8 cellular contexts compared by ENCODE assay signal in genomic region chr4:140158234-140159030, GRCh38. TPM values are rescaled to one million over a fixed set of nuclear protein-coding genes. Genes with fewer than 3 reads are reported as not detected.
A peak's percentile ranks its signal among the peaks of the same experiment; 100 is the strongest.
DNase-seq lines count a peak whose midpoint lies in the region; ATAC-seq and TF ChIP-seq lines count a peak whose summit lies in the region.

No MANE protein-coding gene starts in this region.

- peak overlapping the region; percentile 77 for H3K27ac Mint-ChIP-seq in mesothelial cell of epicardium

- H3K9me3 Mint-ChIP-seq in mesothelial cell of epicardium, result peaks cover 4% of the 10 kb centered on the region

- H3K4me3 Mint-ChIP-seq in mesothelial cell of epicardium, result no peak overlapping the region

- peak overlapping the region; percentile 70 for H3K27ac ChIP-seq in VCaP

- TF ChIP-seq CTCF in VCaP (conservative IDR thresholded peaks at IDR 0.05) (no peak), mesothelial cell of epicardium (IDR thresholded peaks at IDR 0.05; ENCODE audit: unreplicated experiment) (no peak)

- no peaks in the 10 kb centered on the region for H3K36me3 Mint-ChIP-seq in mesothelial cell of epicardium

- peaks cover 41% of the 10 kb centered on the region for H3K4me1 Mint-ChIP-seq in mesothelial cell of epicardium

- no peak for ATAC-seq in GM19023 (IDR thresholded peaks at IDR 0.05; ENCODE audit: unreplicated experiment)

- intact Hi-C loops in posterior cingulate gyrus (cut with DNase I), result loop anchor here (10.0 kb wide), 1 partner anchor 264 kb away; no protein-coding TSS in a partner anchor

- DNase-seq in DMS 273 (lab: John Stamatoyannopoulos, UW; ENCODE audit: unreplicated experiment) (peak; percentile 90), NCI-H1694 (lab: John Stamatoyannopoulos, UW) (peak; percentile 86), mesothelial cell of epicardium (ENCODE audit: low spot score in 2 of 2, unreplicated experiment in 2 of 2) (no peak), occipital lobe (lab: John Stamatoyannopoulos, UW) (no peak), middle frontal gyrus (ENCODE audit: extremely low spot score, low spot score) (no peak), posterior cingulate gyrus (no peak)

- H3K27me3 Mint-ChIP-seq in mesothelial cell of epicardium (ENCODE audit: low read depth), result no peaks in the 10 kb centered on the region

RNA-seq across cellular contexts. Expression of gene MAML3, which starts 4.4 kb away (rescaled TPM):
- total RNA-seq in mesothelial cell of epicardium, result 24.8 to 26.9 TPM (median 26.0 TPM) in 3 replicates
- total RNA-seq in occipital lobe, result 4.4 TPM

Comparison
In these comparisons a context has a peak if more than half of its experiments do, and no peak if none do; other contexts are left out.
1. DNase-seq: peak in DMS 273 (single experiment) and NCI-H1694 (single experiment); none in mesothelial cell of epicardium (0 of 2), occipital lobe (single experiment), middle frontal gyrus (single experiment) and posterior cingulate gyrus (0 of 10).